Comparison of ENCODE assay signal across 1 cellular context in genomic region chr14:102593841-102594170, GRCh38.
TF ChIP-seq lines count a peak whose summit lies in the region.

No MANE protein-coding gene starts in this region.

TF ChIP-seq in GM12878, 131 proteins besides CTCF, POLR2A, EP300 and RAD21 (continued from another document):
- TF ChIP-seq, protein P1, sequence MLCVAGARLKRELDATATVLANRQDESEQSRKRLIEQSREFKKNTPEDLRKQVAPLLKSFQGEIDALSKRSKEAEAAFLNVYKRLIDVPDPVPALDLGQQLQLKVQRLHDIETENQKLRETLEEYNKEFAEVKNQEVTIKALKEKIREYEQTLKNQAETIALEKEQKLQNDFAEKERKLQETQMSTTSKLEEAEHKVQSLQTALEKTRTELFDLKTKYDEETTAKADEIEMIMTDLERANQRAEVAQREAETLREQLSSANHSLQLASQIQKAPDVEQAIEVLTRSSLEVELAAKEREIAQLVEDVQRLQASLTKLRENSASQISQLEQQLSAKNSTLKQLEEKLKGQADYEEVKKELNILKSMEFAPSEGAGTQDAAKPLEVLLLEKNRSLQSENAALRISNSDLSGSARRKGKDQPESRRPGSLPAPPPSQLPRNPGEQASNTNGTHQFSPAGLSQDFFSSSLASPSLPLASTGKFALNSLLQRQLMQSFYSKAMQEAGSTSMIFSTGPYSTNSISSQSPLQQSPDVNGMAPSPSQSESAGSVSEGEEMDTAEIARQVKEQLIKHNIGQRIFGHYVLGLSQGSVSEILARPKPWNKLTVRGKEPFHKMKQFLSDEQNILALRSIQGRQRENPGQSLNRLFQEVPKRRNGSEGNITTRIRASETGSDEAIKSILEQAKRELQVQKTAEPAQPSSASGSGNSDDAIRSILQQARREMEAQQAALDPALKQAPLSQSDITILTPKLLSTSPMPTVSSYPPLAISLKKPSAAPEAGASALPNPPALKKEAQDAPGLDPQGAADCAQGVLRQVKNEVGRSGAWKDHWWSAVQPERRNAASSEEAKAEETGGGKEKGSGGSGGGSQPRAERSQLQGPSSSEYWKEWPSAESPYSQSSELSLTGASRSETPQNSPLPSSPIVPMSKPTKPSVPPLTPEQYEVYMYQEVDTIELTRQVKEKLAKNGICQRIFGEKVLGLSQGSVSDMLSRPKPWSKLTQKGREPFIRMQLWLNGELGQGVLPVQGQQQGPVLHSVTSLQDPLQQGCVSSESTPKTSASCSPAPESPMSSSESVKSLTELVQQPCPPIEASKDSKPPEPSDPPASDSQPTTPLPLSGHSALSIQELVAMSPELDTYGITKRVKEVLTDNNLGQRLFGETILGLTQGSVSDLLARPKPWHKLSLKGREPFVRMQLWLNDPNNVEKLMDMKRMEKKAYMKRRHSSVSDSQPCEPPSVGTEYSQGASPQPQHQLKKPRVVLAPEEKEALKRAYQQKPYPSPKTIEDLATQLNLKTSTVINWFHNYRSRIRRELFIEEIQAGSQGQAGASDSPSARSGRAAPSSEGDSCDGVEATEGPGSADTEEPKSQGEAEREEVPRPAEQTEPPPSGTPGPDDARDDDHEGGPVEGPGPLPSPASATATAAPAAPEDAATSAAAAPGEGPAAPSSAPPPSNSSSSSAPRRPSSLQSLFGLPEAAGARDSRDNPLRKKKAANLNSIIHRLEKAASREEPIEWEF (IDR thresholded peaks at IDR 0.05; ENCODE audit: insufficient replicate concordance, low read depth, low read length): no peak
- TF ChIP-seq SPI1 (IDR thresholded peaks at IDR 0.05; ENCODE audit: borderline replicate concordance, insufficient read depth, low read depth, low read length) (no peak), IRF4 (IDR thresholded peaks at IDR 0.05; ENCODE audit: low read depth, low read length) (no peak), ELK1 (IDR thresholded peaks at IDR 0.05; ENCODE audit: low read depth, low read length) (no peak), YBX1 (IDR thresholded peaks at IDR 0.05) (no peak), RAD51 (IDR thresholded peaks at IDR 0.05) (no peak), PML (IDR thresholded peaks at IDR 0.05; ENCODE audit: low read length) (no peak), HSF1 (IDR thresholded peaks at IDR 0.05; ENCODE audit: low read depth, low read length) (no peak), KDM1A (IDR thresholded peaks at IDR 0.05; ENCODE audit: borderline replicate concordance) (no peak), CHD2 (IDR thresholded peaks at IDR 0.05; ENCODE audit: borderline replicate concordance, low read depth, low read length) (no peak), ZNF384 (IDR thresholded peaks at IDR 0.05; ENCODE audit: borderline replicate concordance, low read depth, low read length) (no peak), SUZ12 (IDR thresholded peaks at IDR 0.05; ENCODE audit: unreplicated experiment) (no peak), HDGF (IDR thresholded peaks at IDR 0.05) (no peak), RELA (IDR thresholded peaks at IDR 0.05; ENCODE audit: borderline replicate concordance, partially characterized antibody) (no peak), MEF2B (IDR thresholded peaks at IDR 0.05; ENCODE audit: partially characterized antibody, poor library complexity, severe bottlenecking) (no peak), BCL11A (IDR thresholded peaks at IDR 0.05; ENCODE audit: low read depth, low read length) (no peak), E2F4 (IDR thresholded peaks at IDR 0.05; ENCODE audit: low read depth, low read length) (no peak)
- TF ChIP-seq, protein P2, sequence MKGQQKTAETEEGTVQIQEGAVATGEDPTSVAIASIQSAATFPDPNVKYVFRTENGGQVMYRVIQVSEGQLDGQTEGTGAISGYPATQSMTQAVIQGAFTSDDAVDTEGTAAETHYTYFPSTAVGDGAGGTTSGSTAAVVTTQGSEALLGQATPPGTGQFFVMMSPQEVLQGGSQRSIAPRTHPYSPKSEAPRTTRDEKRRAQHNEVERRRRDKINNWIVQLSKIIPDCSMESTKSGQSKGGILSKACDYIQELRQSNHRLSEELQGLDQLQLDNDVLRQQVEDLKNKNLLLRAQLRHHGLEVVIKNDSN (IDR thresholded peaks at IDR 0.05; ENCODE audit: borderline replicate concordance, extremely low read length, insufficient read depth, low read depth, low read length): no peak
- TF ChIP-seq, protein P3, sequence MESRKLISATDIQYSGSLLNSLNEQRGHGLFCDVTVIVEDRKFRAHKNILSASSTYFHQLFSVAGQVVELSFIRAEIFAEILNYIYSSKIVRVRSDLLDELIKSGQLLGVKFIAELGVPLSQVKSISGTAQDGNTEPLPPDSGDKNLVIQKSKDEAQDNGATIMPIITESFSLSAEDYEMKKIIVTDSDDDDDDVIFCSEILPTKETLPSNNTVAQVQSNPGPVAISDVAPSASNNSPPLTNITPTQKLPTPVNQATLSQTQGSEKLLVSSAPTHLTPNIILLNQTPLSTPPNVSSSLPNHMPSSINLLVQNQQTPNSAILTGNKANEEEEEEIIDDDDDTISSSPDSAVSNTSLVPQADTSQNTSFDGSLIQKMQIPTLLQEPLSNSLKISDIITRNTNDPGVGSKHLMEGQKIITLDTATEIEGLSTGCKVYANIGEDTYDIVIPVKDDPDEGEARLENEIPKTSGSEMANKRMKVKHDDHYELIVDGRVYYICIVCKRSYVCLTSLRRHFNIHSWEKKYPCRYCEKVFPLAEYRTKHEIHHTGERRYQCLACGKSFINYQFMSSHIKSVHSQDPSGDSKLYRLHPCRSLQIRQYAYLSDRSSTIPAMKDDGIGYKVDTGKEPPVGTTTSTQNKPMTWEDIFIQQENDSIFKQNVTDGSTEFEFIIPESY (IDR thresholded peaks at IDR 0.05): no peak
